In genomic region chr9:137115394-137116026, GRCh38 we compare ENCODE assay signal across 10 cellular contexts. TPM values are rescaled to one million over a fixed set of nuclear protein-coding genes. Genes with fewer than 3 reads are reported as not detected.
A peak's percentile ranks its signal among the peaks of the same experiment; 100 is the strongest.
DNase-seq lines count a peak whose midpoint lies in the region; ATAC-seq and TF ChIP-seq lines count a peak whose summit lies in the region.
"Had no signal": no experiment of that assay in that cellular context is flagged by ENCODE, and none has a peak within 500 bp of the region (broad histone marks: within the 10 kb centered on the region; RNA-seq: fewer than 3 reads in every experiment).

No MANE protein-coding gene starts in this region.

- CTCF ChIA-PET in MCF 10A (lab: Yijun Ruan, JAX): interaction anchor here (0.8 kb wide), 1 partner anchor 11 kb away, joined by 3 read pairs; no protein-coding TSS in a partner anchor
- CTCF ChIA-PET in mammary epithelial cell (lab: Charles Lee; ENCODE audit: low non-redundant PET): no interaction called here

- H3K27ac ChIP-seq in mammary epithelial cell (ENCODE audit: insufficient read depth, low read depth, low read length) (no peak overlapping the region), VCaP (peak overlapping the region; percentile 91), right atrium auricular region (peak overlapping the region; percentile 82 to 97), upper lobe of right lung (no peak overlapping the region)

- no peak overlapping the region for H3K9ac ChIP-seq in mammary epithelial cell (ENCODE audit: insufficient read depth, low read length)

- no peaks in the 10 kb centered on the region for H3K79me2 ChIP-seq in mammary epithelial cell (ENCODE audit: insufficient read depth, low read length)

- H3K27ac Mint-ChIP-seq in MCF 10A (ENCODE audit: low read depth, unreplicated experiment): no peak overlapping the region
- H3K27ac Mint-ChIP-seq: nephron progenitor cell had no signal

- no peak overlapping the region for H3K4me3 ChIP-seq in mammary epithelial cell (replicated peaks in 1 of 3; ENCODE audit: insufficient read depth in 1 of 3, low read depth in 2 of 3, low read length in 3 of 3)
- peak overlapping the region in 1 of 2 donors; percentile 91 for H3K4me3 ChIP-seq in right atrium auricular region
- H3K4me3 ChIP-seq in upper lobe of right lung: peak overlapping the region; percentile 78

- no peaks in the 10 kb centered on the region for H4K20me1 ChIP-seq in mammary epithelial cell (ENCODE audit: insufficient read depth, low read length)

- H3K9me3 Mint-ChIP-seq in MCF 10A (ENCODE audit: unreplicated experiment): no peaks in the 10 kb centered on the region
- H3K9me3 Mint-ChIP-seq: nephron progenitor cell had no signal

- no peak for ATAC-seq in upper lobe of right lung
- no peak for ATAC-seq in HG03175 (IDR thresholded peaks at IDR 0.05; ENCODE audit: unreplicated experiment)

- no peak overlapping the region for H2AFZ ChIP-seq in mammary epithelial cell (ENCODE audit: low read depth, low read length)

- TF ChIP-seq CTCF in MCF 10A (IDR thresholded peaks at IDR 0.05; ENCODE audit: unreplicated experiment) (no peak), mammary epithelial cell (conservative IDR thresholded peaks at IDR 0.05 in 1 of 2, IDR thresholded peaks at IDR 0.05 in 1 of 2; ENCODE audit: extremely low read depth in 1 of 2, insufficient read depth in 1 of 2, low read depth in 1 of 2, low read length in 2 of 2) (no peak), VCaP (conservative IDR thresholded peaks at IDR 0.05) (no peak), right atrium auricular region (IDR thresholded peaks at IDR 0.05) (no peak), upper lobe of right lung (IDR thresholded peaks at IDR 0.05) (no peak)

- H3K4me2 ChIP-seq in mammary epithelial cell (ENCODE audit: insufficient read depth, low read depth, low read length): no peak overlapping the region

- DNase-seq in MCF 10A (ENCODE audit: unreplicated experiment) (no peak), mammary epithelial cell (no peak), right atrium auricular region (ENCODE audit: low spot score) (no peak), upper lobe of right lung (no peak), hippocampal formation (lab: John Stamatoyannopoulos, UW) (no peak), SKM-1 treated with dmso at 0.1 percent for 144 hours (lab: John Stamatoyannopoulos, UW; ENCODE audit: unreplicated experiment) (no peak)
- DNase-seq: cortex of kidney, nephron progenitor cell had no signal

- H3K4me3 Mint-ChIP-seq in MCF 10A (ENCODE audit: unreplicated experiment): peak overlapping the region; percentile 16
- H3K4me3 Mint-ChIP-seq: nephron progenitor cell had no signal

- dilution Hi-C loops in mammary epithelial cell (cut with HindIII; ENCODE audit: low sequenced_read_pairs): no loop called here

- H3K4me1 Mint-ChIP-seq in MCF 10A (ENCODE audit: insufficient read depth, unreplicated experiment): no peaks in the 10 kb centered on the region
- H3K4me1 Mint-ChIP-seq: nephron progenitor cell had no signal

- no TSS peak for BruUV-seq in MCF 10A (replicated peaks; lab: Mats Ljungman, UMichigan)
- BruUV-seq in mammary epithelial cell (replicated peaks; lab: Mats Ljungman, UMichigan): no TSS peak

- in situ Hi-C loops in mammary epithelial cell (cut with MboI; ENCODE audit: low sequenced_read_pairs in 2 of 2): no loop called here

- 90% methylated on average over 11 of the region's 21 CpGs for WGBS in mammary epithelial cell (ENCODE audit: low coverage, missing lambda C conversion rate)

- no peaks in the 10 kb centered on the region for H3K36me3 Mint-ChIP-seq in MCF 10A (ENCODE audit: insufficient read depth, unreplicated experiment)

- H3K36me3 ChIP-seq in mammary epithelial cell (ENCODE audit: insufficient read depth, low read length): no peaks in the 10 kb centered on the region
- peaks cover 16% of the 10 kb centered on the region for H3K36me3 ChIP-seq in right atrium auricular region
- peaks cover 11% of the 10 kb centered on the region for H3K36me3 ChIP-seq in upper lobe of right lung

- H3K9me3 ChIP-seq in mammary epithelial cell (replicated peaks; ENCODE audit: insufficient read depth, low read length): no peaks in the 10 kb centered on the region
- no peaks in the 10 kb centered on the region for H3K9me3 ChIP-seq in right atrium auricular region
- H3K9me3 ChIP-seq in upper lobe of right lung: no peaks in the 10 kb centered on the region

- POLR2A ChIA-PET in MCF 10A (lab: Yijun Ruan, JAX): interaction anchor here (0.8 to 2.4 kb wide), 7 partner anchors 11 to 112 kb away, joined by 3 to 12 read pairs (median 4); partner anchors contain the start of genes MAN1B1, RNF224 and SSNA1

- no peaks in the 10 kb centered on the region for H3K27me3 Mint-ChIP-seq in MCF 10A (ENCODE audit: insufficient read depth, unreplicated experiment)

- H3K4me1 ChIP-seq in mammary epithelial cell (ENCODE audit: insufficient read depth, low read length) (peaks cover 5% of the 10 kb centered on the region), right atrium auricular region (peaks cover 0 to 42% of the 10 kb centered on the region in 2 donors), upper lobe of right lung (peaks cover 7% of the 10 kb centered on the region)

- intact Hi-C loops in MCF 10A (cut with micrococcal nuclease): no loop called here
- intact Hi-C loops in mammary epithelial cell (cut with micrococcal nuclease): no loop called here
- intact Hi-C loops in upper lobe of right lung (cut with DNase I): loop anchor here (5.0 kb wide), 1 partner anchor 112 kb away; the partner anchor contains the start of genes CYSRT1 and RNF224

- H3K27me3 ChIP-seq in mammary epithelial cell (ENCODE audit: insufficient read depth, low read length) (no peaks in the 10 kb centered on the region), right atrium auricular region (no peaks in the 10 kb centered on the region), upper lobe of right lung (no peaks in the 10 kb centered on the region)

RNA-seq across cellular contexts. Expression of gene DPP7, which starts 1.0 kb away (rescaled TPM):
- 139 and 157 TPM in 2 replicates for total RNA-seq in MCF 10A (2022)
- total RNA-seq in mammary epithelial cell: 10 to 100 TPM; 52.3 to 80.7 TPM
- 43.7 TPM for polyA plus RNA-seq in mammary epithelial cell
- polyA minus RNA-seq in mammary epithelial cell: 19.0 TPM
- total RNA-seq in right atrium auricular region: 100 to 1,000 TPM; 165 to 188 TPM
- 183 TPM for total RNA-seq in upper lobe of right lung

RNA-seq across cellular contexts. Expression of gene GRIN1, which starts 23.4 kb away (rescaled TPM):
- total RNA-seq in MCF 10A (2022): 0.61 and 1.4 TPM in 2 replicates
- total RNA-seq in mammary epithelial cell: under 1 TPM in 1 of 2 donors, not detected in 1; under 0.01 TPM
- polyA plus RNA-seq in mammary epithelial cell: 0.02 TPM
- not detected for polyA minus RNA-seq in mammary epithelial cell
- not detected for total RNA-seq in right atrium auricular region
- 0.64 TPM for total RNA-seq in upper lobe of right lung

RNA-seq across cellular contexts. Expression of gene MAN1B1, which starts 28.7 kb away (rescaled TPM):
- 46.5 and 49.1 TPM in 2 replicates for total RNA-seq in MCF 10A (2022)
- 10 to 100 TPM; 62.3 to 67.0 TPM for total RNA-seq in mammary epithelial cell
- polyA plus RNA-seq in mammary epithelial cell: 48.3 TPM
- polyA minus RNA-seq in mammary epithelial cell: 33.1 TPM
- 10 to 100 TPM; 20.9 to 26.8 TPM for total RNA-seq in right atrium auricular region
- total RNA-seq in upper lobe of right lung: 39.4 TPM

RNA-seq across cellular contexts. Expression of gene UAP1L1, which starts 38.2 kb away (rescaled TPM):
- total RNA-seq in MCF 10A (2022) (1.0 and 3.7 TPM in 2 replicates), mammary epithelial cell (1 to 10 TPM; 5.3 to 7.5 TPM), right atrium auricular region (1 to 10 TPM; 4.3 to 6.3 TPM), upper lobe of right lung (30.7 TPM)
- polyA plus RNA-seq in mammary epithelial cell: 3.9 TPM
- polyA minus RNA-seq in mammary epithelial cell: 14.2 TPM

RNA-seq across cellular contexts. Expression of gene SAPCD2, which starts 45.2 kb away (rescaled TPM):
- total RNA-seq in MCF 10A (2022): 5.7 and 15.7 TPM in 2 replicates
- total RNA-seq in mammary epithelial cell: 1 to 10 TPM; 1.0 to 6.9 TPM
- polyA plus RNA-seq in mammary epithelial cell: 3.9 TPM
- polyA minus RNA-seq in mammary epithelial cell: 1.7 TPM
- total RNA-seq in right atrium auricular region: under 1 TPM; 0.12 to 0.63 TPM
- total RNA-seq in upper lobe of right lung: 0.84 TPM

Comparison
In these comparisons a context has a peak if more than half of its experiments do, and no peak if none do; other contexts are left out.
1. H3K27ac ChIP-seq: peak in VCaP (single experiment) and right atrium auricular region (2 of 2); none in mammary epithelial cell (single experiment) and upper lobe of right lung (single experiment).